Comparison of ENCODE assay signal across 2 cellular contexts in genomic region chr2:46655551-46656436, GRCh38.
A peak's percentile ranks its signal among the peaks of the same experiment; 100 is the strongest.
TF ChIP-seq lines count a peak whose summit lies in the region.

No MANE protein-coding gene starts in this region.

TF ChIP-seq in endothelial cell of umbilical vein, 7 proteins besides CTCF, POLR2A, EP300 and RAD21:
- TF ChIP-seq FOS (IDR thresholded peaks at IDR 0.05; ENCODE audit: borderline replicate concordance, insufficient read depth, low read length) (peak; percentile 77), GATA2 (IDR thresholded peaks at IDR 0.05; ENCODE audit: insufficient read depth, insufficient read length, low read depth, low read length) (no peak)

TF ChIP-seq in HepG2, 621 proteins besides CTCF, POLR2A, EP300 and RAD21:
- TF ChIP-seq ZNF768 (CRISPR knock-in tag; IDR thresholded peaks at IDR 0.05), result peak; percentile 45; the same call in 1 of the 2 replicates
- TF ChIP-seq FLYWCH1 (CRISPR knock-in tag; IDR thresholded peaks at IDR 0.05), result no peak
